In the genomic region with DNA sequence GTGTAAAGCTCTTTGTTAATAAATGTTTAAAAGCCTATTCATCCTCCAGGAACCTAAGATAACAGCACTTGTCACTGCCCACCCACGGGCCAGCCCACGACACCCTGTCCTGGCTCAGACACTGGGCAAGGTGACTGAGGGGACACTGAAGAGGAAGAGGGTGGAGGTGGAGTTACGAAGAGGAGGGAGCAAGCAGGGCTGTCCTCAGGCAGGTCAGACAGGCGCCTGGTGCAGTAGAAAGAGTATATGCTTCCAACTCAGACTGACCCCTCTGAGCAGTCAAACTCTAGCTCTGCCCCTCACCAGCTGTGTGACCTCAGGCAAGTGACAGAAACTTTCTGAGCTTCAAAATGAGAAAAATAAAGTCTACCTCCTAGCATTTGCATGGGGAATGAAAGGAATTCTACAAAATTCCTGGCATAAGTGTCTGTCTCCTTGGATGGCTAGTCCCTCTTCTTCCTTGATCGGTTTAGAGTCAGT, we compare ENCODE assay signal across 10 cellular contexts. TPM values are rescaled to one million over a fixed set of nuclear protein-coding genes. Genes with fewer than 3 reads are reported as not detected.
DNase-seq lines count a peak whose midpoint lies in the region; ATAC-seq and TF ChIP-seq lines count a peak whose summit lies in the region.
"Had no signal": no experiment of that assay in that cellular context is flagged by ENCODE, and none has a peak within 500 bp of the region (broad histone marks: within the 10 kb centered on the region; RNA-seq: fewer than 3 reads in every experiment).

No MANE protein-coding gene starts in this region.

- H3K27ac ChIP-seq in left lung (peak overlapping the region; percentile 51 to 64), stomach smooth muscle (ENCODE audit: low read length) (peak overlapping the region; percentile 41)

- ATAC-seq in effector memory CD8-positive, alpha-beta T cell (replicated peaks): no peak
- peak; percentile 84 for ATAC-seq in left lung
- ATAC-seq in activated T-cell treated with anti-CD3 and anti-CD28 coated beads, Interleukin-2, amount 50 U/mL, for 4 hours: no peak
- ATAC-seq in HG03196 (IDR thresholded peaks at IDR 0.05; ENCODE audit: unreplicated experiment): no peak
- no peak for ATAC-seq in GM21423 (IDR thresholded peaks at IDR 0.05; ENCODE audit: unreplicated experiment)
- ATAC-seq: naive thymus-derived CD4-positive, alpha-beta T cell had no signal

- H3K9me3 Mint-ChIP-seq in effector memory CD8-positive, alpha-beta T cell: no peaks in the 10 kb centered on the region
- H3K9me3 Mint-ChIP-seq in activated T-cell treated with anti-CD3 and anti-CD28 coated beads, Interleukin-2, amount 50 U/mL, for 4 hours: no peaks in the 10 kb centered on the region
- no peaks in the 10 kb centered on the region for H3K9me3 Mint-ChIP-seq in immature natural killer cell
- H3K9me3 Mint-ChIP-seq: naive thymus-derived CD4-positive, alpha-beta T cell had no signal

- H3K27me3 ChIP-seq in left lung (no peaks in the 10 kb centered on the region), stomach smooth muscle (ENCODE audit: control insufficient read depth in 1 of 2, insufficient read depth in 2 of 2, low read length in 2 of 2) (no peaks in the 10 kb centered on the region)

- no peaks in the 10 kb centered on the region for H3K27me3 Mint-ChIP-seq in effector memory CD8-positive, alpha-beta T cell
- no peaks in the 10 kb centered on the region for H3K27me3 Mint-ChIP-seq in activated T-cell treated with anti-CD3 and anti-CD28 coated beads, Interleukin-2, amount 50 U/mL, for 4 hours (ENCODE audit: low read depth)
- H3K27me3 Mint-ChIP-seq in immature natural killer cell (ENCODE audit: low read depth in 3 of 3): peaks cover 0 to 2% (median 0%) of the 10 kb centered on the region in 3 donors
- H3K27me3 Mint-ChIP-seq: naive thymus-derived CD4-positive, alpha-beta T cell had no signal

- no peak overlapping the region for H3K4me3 Mint-ChIP-seq in effector memory CD8-positive, alpha-beta T cell
- no peak overlapping the region for H3K4me3 Mint-ChIP-seq in activated T-cell treated with anti-CD3 and anti-CD28 coated beads, Interleukin-2, amount 50 U/mL, for 4 hours
- H3K4me3 Mint-ChIP-seq in immature natural killer cell: no peak overlapping the region
- H3K4me3 Mint-ChIP-seq: naive thymus-derived CD4-positive, alpha-beta T cell had no signal

- H3K36me3 ChIP-seq in left lung (no peaks in the 10 kb centered on the region), stomach smooth muscle (ENCODE audit: control insufficient read depth in 2 of 2, insufficient read depth in 2 of 2, low read length in 2 of 2) (no peaks in the 10 kb centered on the region)

- intact Hi-C loops in left lung (cut with DNase I): no loop called here

- H3K4me1 Mint-ChIP-seq in effector memory CD8-positive, alpha-beta T cell (ENCODE audit: low read depth in 2 of 2): peaks cover 0 to 14% of the 10 kb centered on the region in 2 donors
- peaks cover 31% of the 10 kb centered on the region for H3K4me1 Mint-ChIP-seq in activated T-cell treated with anti-CD3 and anti-CD28 coated beads, Interleukin-2, amount 50 U/mL, for 4 hours (ENCODE audit: low read depth)
- H3K4me1 Mint-ChIP-seq in immature natural killer cell: peaks cover 12 to 23% of the 10 kb centered on the region in 2 donors

- H3K9me3 ChIP-seq in left lung (no peaks in the 10 kb centered on the region), stomach smooth muscle (ENCODE audit: control insufficient read depth in 2 of 2, low read length in 2 of 2) (no peaks in the 10 kb centered on the region)

- TF ChIP-seq CTCF in left lung (IDR thresholded peaks at IDR 0.05): no peak

- H3K4me3 ChIP-seq in left lung: no peak overlapping the region
- no peak overlapping the region for H3K4me3 ChIP-seq in stomach smooth muscle (ENCODE audit: low read length in 2 of 2)

- no peak overlapping the region for H3K9ac ChIP-seq in stomach smooth muscle (ENCODE audit: low read length in 2 of 2)

- peak overlapping the region; percentile 29 to 53 for H3K27ac Mint-ChIP-seq in effector memory CD8-positive, alpha-beta T cell
- peak overlapping the region in 2 of 6 donors; percentile 26 to 33 for H3K27ac Mint-ChIP-seq in immature natural killer cell

- DNase-seq in OCI-M1 (lab: John Stamatoyannopoulos, UW): peak; percentile 52
- DNase-seq in effector memory CD8-positive, alpha-beta T cell: no peak
- peak in 1 of 2 donors; percentile 48 for DNase-seq in left lung
- DNase-seq in activated T-cell treated with anti-CD3 and anti-CD28 coated beads, Interleukin-2, amount 50 U/mL, for 4 hours: no peak
- no peak for DNase-seq in immature natural killer cell
- DNase-seq: MM.1S; naive thymus-derived CD4-positive, alpha-beta T cell had no signal

- H3K36me3 Mint-ChIP-seq in effector memory CD8-positive, alpha-beta T cell (ENCODE audit: insufficient read depth): no peaks in the 10 kb centered on the region
- peaks cover 9% of the 10 kb centered on the region for H3K36me3 Mint-ChIP-seq in activated T-cell treated with anti-CD3 and anti-CD28 coated beads, Interleukin-2, amount 50 U/mL, for 4 hours (ENCODE audit: insufficient read depth)
- H3K36me3 Mint-ChIP-seq in immature natural killer cell: no peaks in the 10 kb centered on the region

- H3K4me1 ChIP-seq in left lung: peaks cover 16 to 29% of the 10 kb centered on the region in 2 donors
- peaks cover 13% of the 10 kb centered on the region for H3K4me1 ChIP-seq in stomach smooth muscle (ENCODE audit: control insufficient read depth, insufficient read depth, low read length)

RNA-seq across cellular contexts. Expression of a gene that starts 22.8 kb away (rescaled TPM):
- 10 to 100 TPM; 33.3 to 38.2 TPM for total RNA-seq in left lung
- 10 to 100 TPM; 18.4 to 20.4 (median 19.9) TPM for total RNA-seq in activated T-cell treated with anti-CD3 and anti-CD28 coated beads, Interleukin-2, amount 50 U/mL, for 4 hours
- polyA plus RNA-seq in immature natural killer cell: 1 to 10 TPM; 4.7 to 8.1 (median 6.3) TPM
